8 cellular contexts compared by ENCODE assay signal in genomic region chr2:233974530-233975071, GRCh38. TPM values are rescaled to one million over a fixed set of nuclear protein-coding genes. Genes with fewer than 3 reads are reported as not detected.
DNase-seq lines count a peak whose midpoint lies in the region; ATAC-seq and TF ChIP-seq lines count a peak whose summit lies in the region.

No MANE protein-coding gene starts in this region.

- H3K4me3 ChIP-seq in BJ (ENCODE audit: low read depth, low read length) = no peak overlapping the region
- H3K4me3 ChIP-seq in HUES64 (ENCODE audit: low read length) = no peak overlapping the region
- no peak overlapping the region for H3K4me3 ChIP-seq in left lung
- H3K4me3 ChIP-seq in vagina = no peak overlapping the region

- H3K27me3 ChIP-seq in BJ (ENCODE audit: control insufficient read depth, insufficient read depth, low read length) (no peaks in the 10 kb centered on the region), HUES64 (ENCODE audit: insufficient read depth, low read length) (no peaks in the 10 kb centered on the region), left lung (peaks cover 0 to 19% of the 10 kb centered on the region in 2 donors), vagina (no peaks in the 10 kb centered on the region)

- H3K36me3 ChIP-seq in BJ (ENCODE audit: control insufficient read depth, insufficient read depth, low read length) = no peaks in the 10 kb centered on the region
- no peaks in the 10 kb centered on the region for H3K36me3 ChIP-seq in HUES64 (ENCODE audit: insufficient read depth, low read length)
- no peaks in the 10 kb centered on the region for H3K36me3 ChIP-seq in left lung
- no peaks in the 10 kb centered on the region for H3K36me3 ChIP-seq in vagina

- no peak overlapping the region for H3K9ac ChIP-seq in HUES64 (ENCODE audit: low read depth, low read length)

- TF ChIP-seq CTCF in BJ (IDR thresholded peaks at IDR 0.05; ENCODE audit: insufficient read depth, low read depth, low read length) (no peak), left lung (IDR thresholded peaks at IDR 0.05) (no peak), vagina (IDR thresholded peaks at IDR 0.05) (no peak)

- intact Hi-C loops in left lung (cut with DNase I) (loop anchor here in 1 of 2 donors (10.0 kb wide), 1 partner anchor 530 kb away; no protein-coding TSS in a partner anchor), vagina (cut with DNase I) (no loop called here)

- peaks cover 6% of the 10 kb centered on the region; the same call in 1 of the 2 replicates for H3K4me1 ChIP-seq in HUES64 (ENCODE audit: insufficient read depth, low read length)
- H3K4me1 ChIP-seq in left lung = no peaks in the 10 kb centered on the region
- H3K4me1 ChIP-seq in vagina = peaks cover 6% of the 10 kb centered on the region

- no peak for TF ChIP-seq POLR2A in vagina (IDR thresholded peaks at IDR 0.05)

- WGBS in HUES64 = 61% methylated on average over 4 of the region's 4 CpGs

- ATAC-seq in left lung = peak; percentile 83

- CTCF ChIA-PET in BJ (lab: Yijun Ruan, JAX) = interaction anchor here (0.9 to 5.1 kb wide), 6 partner anchors 8 to 570 kb away, joined by 3 to 32 read pairs (median 5); no protein-coding TSS in a partner anchor

- H3K9me3 ChIP-seq in HUES64 (ENCODE audit: insufficient read depth, low read depth, low read length) (no peaks in the 10 kb centered on the region), left lung (no peaks in the 10 kb centered on the region), vagina (no peaks in the 10 kb centered on the region)

- POLR2A ChIA-PET in BJ (lab: Charles Lee) = interaction anchor here (0.6 kb wide), 1 partner anchor 22 kb away, joined by 3 read pairs; no protein-coding TSS in a partner anchor

- peak; percentile 88 for DNase-seq in BJ (ENCODE audit: low read depth)
- DNase-seq in amniotic epithelial cell (ENCODE audit: low read depth) = peak; percentile 79
- peak in 1 of 2 donors; percentile 69 for DNase-seq in left lung
- DNase-seq in vagina (ENCODE audit: extremely low spot score in 2 of 2) = no peak
- no peak for DNase-seq in COR-L47 (lab: John Stamatoyannopoulos, UW)
- no peak for DNase-seq in effector CD4-positive, alpha-beta T cell
- DNase-seq in NCI-H748 treated with DMSO at 0.1 percent for 48 hours (lab: John Stamatoyannopoulos, UW) = no peak

- H3K27ac ChIP-seq in HUES64 (ENCODE audit: low read depth, low read length) = peak overlapping the region; percentile 51; the same call in 1 of the 2 replicates
- H3K27ac ChIP-seq in left lung = no peak overlapping the region
- no peak overlapping the region for H3K27ac ChIP-seq in vagina

RNA-seq across cellular contexts. Expression of gene TRPM8, which starts 57.4 kb away (rescaled TPM):
- polyA plus RNA-seq in BJ (2011; rRNA removed) = not detected in 2 replicates
- polyA minus RNA-seq in BJ (2011; rRNA and poly(A)+ RNA removed) = not detected in 2 replicates
- 0.45 TPM for polyA plus RNA-seq in HUES64 (2013, experiment 1 of 2)
- 0.89 TPM for polyA plus RNA-seq in HUES64 (2013, experiment 2 of 2)
- total RNA-seq in left lung (not detected), vagina (not detected)

Comparison
In these comparisons a context has a peak if more than half of its experiments do, and no peak if none do; other contexts are left out.
1. DNase-seq: peak in BJ (single experiment) and amniotic epithelial cell (single experiment); none in vagina (0 of 2), COR-L47 (single experiment), effector CD4-positive, alpha-beta T cell (single experiment) and NCI-H748 treated with DMSO at 0.1 percent for 48 hours (single experiment).